ENCODE assay signal across 8 cellular contexts in genomic region chr15:52481915-52482314, GRCh38. TPM values are rescaled to one million over a fixed set of nuclear protein-coding genes. Genes with fewer than 3 reads are reported as not detected.
DNase-seq lines count a peak whose midpoint lies in the region; ATAC-seq and TF ChIP-seq lines count a peak whose summit lies in the region.

No MANE protein-coding gene starts in this region.

- no peaks in the 10 kb centered on the region for H3K36me3 ChIP-seq in thyroid gland
- no peaks in the 10 kb centered on the region for H3K36me3 ChIP-seq in trophoblast cell (ENCODE audit: control insufficient read depth in 1 of 2, insufficient read depth in 2 of 2, low read length in 2 of 2)

- H3K9me3 ChIP-seq in thyroid gland (no peaks in the 10 kb centered on the region), trophoblast cell (ENCODE audit: insufficient read depth, low read depth, low read length) (no peaks in the 10 kb centered on the region)

- peak overlapping the region; percentile 87 for H3K27ac Mint-ChIP-seq in activated CD8-positive, alpha-beta memory T cell treated with anti-CD3 and anti-CD28 coated beads, Interleukin-2, amount 10 ng/mL, durations not matched to agents 7 days and 5 days
- peak overlapping the region; percentile 61 for H3K27ac Mint-ChIP-seq in activated naive CD8-positive, alpha-beta T cell treated with anti-CD3 and anti-CD28 coated beads, Interleukin-2, amount 50 U/mL, for 24 hours

- no peak overlapping the region for H3K4me2 ChIP-seq in trophoblast cell (ENCODE audit: low read length)

- no peak overlapping the region for H3K9ac ChIP-seq in trophoblast cell (ENCODE audit: low read length)

- H3K79me2 ChIP-seq in trophoblast cell (ENCODE audit: control insufficient read depth, insufficient read depth, low read length, poor library complexity), result no peaks in the 10 kb centered on the region

- no peak for TF ChIP-seq POLR2A in thyroid gland (IDR thresholded peaks at IDR 0.05)

- no peak overlapping the region for H3K18ac ChIP-seq in trophoblast cell (ENCODE audit: low read length)

- no peak overlapping the region for H3K4ac ChIP-seq in trophoblast cell (ENCODE audit: low read depth, low read length)

- intact Hi-C loops in thyroid gland (cut with DNase I), result no loop called here

- H3K4me3 ChIP-seq in thyroid gland (replicated peaks in 1 of 3) (no peak overlapping the region), trophoblast cell (ENCODE audit: low read depth, low read length) (no peak overlapping the region)

- H3K4me1 ChIP-seq in thyroid gland, result peaks cover 0 to 21% of the 10 kb centered on the region in 2 donors
- no peaks in the 10 kb centered on the region for H3K4me1 ChIP-seq in trophoblast cell (ENCODE audit: control insufficient read depth in 1 of 2, insufficient read depth in 2 of 2, low read length in 2 of 2)

- CTCF ChIA-PET in activated CD8-positive, alpha-beta memory T cell treated with anti-CD3 and anti-CD28 coated beads, Interleukin-2, amount 10 ng/mL, durations not matched to agents 7 days and 5 days (lab: Charles Lee), result interaction anchor here (1.1 to 1.3 kb wide), 5 partner anchors 15 to 226 kb away, joined by 3 to 7 read pairs (median 4); partner anchors contain the start of gene MYO5A

- H4K91ac ChIP-seq in trophoblast cell (ENCODE audit: low read depth, low read length), result no peak overlapping the region

- peak overlapping the region; percentile 44 for H3K4me3 Mint-ChIP-seq in activated CD8-positive, alpha-beta memory T cell treated with anti-CD3 and anti-CD28 coated beads, Interleukin-2, amount 10 ng/mL, durations not matched to agents 7 days and 5 days
- peak overlapping the region; percentile 1 for H3K4me3 Mint-ChIP-seq in activated naive CD8-positive, alpha-beta T cell treated with anti-CD3 and anti-CD28 coated beads, Interleukin-2, amount 50 U/mL, for 24 hours

- H4K12ac ChIP-seq in trophoblast cell (ENCODE audit: low read depth, low read length), result no peak overlapping the region

- ATAC-seq in activated CD8-positive, alpha-beta memory T cell treated with anti-CD3 and anti-CD28 coated beads, Interleukin-2, amount 10 ng/mL, durations not matched to agents 7 days and 5 days, result peak; percentile 97
- ATAC-seq in HG02642 (IDR thresholded peaks at IDR 0.05; ENCODE audit: poor library complexity, unreplicated experiment), result peak; percentile 95
- peak; percentile 94 for ATAC-seq in activated naive CD8-positive, alpha-beta T cell treated with anti-CD3 and anti-CD28 coated beads, Interleukin-2, amount 50 U/mL, for 24 hours

- H2BK120ac ChIP-seq in trophoblast cell (ENCODE audit: insufficient read depth, low read length, poor library complexity), result no peak overlapping the region

- H2AK5ac ChIP-seq in trophoblast cell (ENCODE audit: low read length), result no peak overlapping the region

- H3K79me1 ChIP-seq in trophoblast cell (ENCODE audit: low read length), result no peaks in the 10 kb centered on the region

- no peak overlapping the region for H4K8ac ChIP-seq in trophoblast cell (ENCODE audit: low read depth, low read length)

- H2BK12ac ChIP-seq in trophoblast cell (ENCODE audit: low read length), result no peak overlapping the region

- 75 to 84% methylated on average over 3 of the region's 3 CpGs for WGBS in thyroid gland, 2 donors
- no CpG with 5 or more reads among the region's 3 CpGs for WGBS in trophoblast cell (ENCODE audit: extremely low coverage, insufficient coverage, insufficient read length)

- no peak overlapping the region for H3K23ac ChIP-seq in trophoblast cell (ENCODE audit: low read length)

- H3K14ac ChIP-seq in trophoblast cell (ENCODE audit: low read length), result no peak overlapping the region

- peaks cover 4% of the 10 kb centered on the region for H3K9me3 Mint-ChIP-seq in activated CD8-positive, alpha-beta memory T cell treated with anti-CD3 and anti-CD28 coated beads, Interleukin-2, amount 10 ng/mL, durations not matched to agents 7 days and 5 days (ENCODE audit: low read depth)
- no peaks in the 10 kb centered on the region for H3K9me3 Mint-ChIP-seq in activated naive CD8-positive, alpha-beta T cell treated with anti-CD3 and anti-CD28 coated beads, Interleukin-2, amount 50 U/mL, for 24 hours

- no peak for TF ChIP-seq CTCF in thyroid gland (IDR thresholded peaks at IDR 0.05)

- no peak overlapping the region for H3K27ac ChIP-seq in thyroid gland
- no peak overlapping the region for H3K27ac ChIP-seq in trophoblast cell (ENCODE audit: low read depth, low read length)

- peaks cover 10% of the 10 kb centered on the region for H3K36me3 Mint-ChIP-seq in activated CD8-positive, alpha-beta memory T cell treated with anti-CD3 and anti-CD28 coated beads, Interleukin-2, amount 10 ng/mL, durations not matched to agents 7 days and 5 days
- H3K36me3 Mint-ChIP-seq in activated naive CD8-positive, alpha-beta T cell treated with anti-CD3 and anti-CD28 coated beads, Interleukin-2, amount 50 U/mL, for 24 hours (ENCODE audit: low read depth), result no peaks in the 10 kb centered on the region

- H3K27me3 Mint-ChIP-seq in activated CD8-positive, alpha-beta memory T cell treated with anti-CD3 and anti-CD28 coated beads, Interleukin-2, amount 10 ng/mL, durations not matched to agents 7 days and 5 days, result no peaks in the 10 kb centered on the region
- no peaks in the 10 kb centered on the region for H3K27me3 Mint-ChIP-seq in activated naive CD8-positive, alpha-beta T cell treated with anti-CD3 and anti-CD28 coated beads, Interleukin-2, amount 50 U/mL, for 24 hours

- H2AFZ ChIP-seq in trophoblast cell (ENCODE audit: insufficient read depth, low read length, poor library complexity), result no peak overlapping the region

- H3K27me3 ChIP-seq in thyroid gland (no peaks in the 10 kb centered on the region), trophoblast cell (ENCODE audit: insufficient read depth, low read length) (no peaks in the 10 kb centered on the region)

- H3K4me1 Mint-ChIP-seq in activated CD8-positive, alpha-beta memory T cell treated with anti-CD3 and anti-CD28 coated beads, Interleukin-2, amount 10 ng/mL, durations not matched to agents 7 days and 5 days, result peaks cover 55% of the 10 kb centered on the region
- H3K4me1 Mint-ChIP-seq in activated naive CD8-positive, alpha-beta T cell treated with anti-CD3 and anti-CD28 coated beads, Interleukin-2, amount 50 U/mL, for 24 hours, result peaks cover 54% of the 10 kb centered on the region

- no peak overlapping the region for H2BK5ac ChIP-seq in trophoblast cell (ENCODE audit: low read depth, low read length, poor library complexity)

- DNase-seq in activated CD8-positive, alpha-beta memory T cell treated with anti-CD3 and anti-CD28 coated beads, Interleukin-2, amount 10 ng/mL, durations not matched to agents 7 days and 5 days, result peak; percentile 74
- DNase-seq in activated CD8-positive, alpha-beta memory T cell treated with anti-CD3 and anti-CD28 coated beads for 24 hours, result no peak
- DNase-seq in NOMO-1 treated with DMSO at 0.1 percent for 48 hours (lab: John Stamatoyannopoulos, UW; ENCODE audit: unreplicated experiment) (peak; percentile 97), mucosa of gallbladder (ENCODE audit: low spot score) (peak; percentile 35), thyroid gland (no peak), trophoblast cell (no peak)
- no peak for DNase-seq in activated naive CD8-positive, alpha-beta T cell treated with anti-CD3 and anti-CD28 coated beads, Interleukin-2, amount 50 U/mL, for 24 hours

RNA-seq across cellular contexts. Expression of gene MYO5A, which starts 46.8 kb away (rescaled TPM):
- 10 to 100 TPM; 30.3 to 43.2 TPM for total RNA-seq in activated CD8-positive, alpha-beta memory T cell treated with anti-CD3 and anti-CD28 coated beads, Interleukin-2, amount 10 ng/mL, durations not matched to agents 7 days and 5 days
- total RNA-seq in mucosa of gallbladder (12.5 TPM), thyroid gland (10 to 100 TPM; 23.3 to 44.1 (median 34.7) TPM)
- polyA plus RNA-seq in trophoblast cell (2013), result 21.9 and 22.2 TPM in 2 replicates

Comparison
In these comparisons a context has a peak if more than half of its experiments do, and no peak if none do; other contexts are left out.
1. DNase-seq: peak in activated CD8-positive, alpha-beta memory T cell treated with anti-CD3 and anti-CD28 coated beads, Interleukin-2, amount 10 ng/mL, durations not matched to agents 7 days and 5 days (single experiment), NOMO-1 treated with DMSO at 0.1 percent for 48 hours (single experiment) and mucosa of gallbladder (single experiment); none in activated CD8-positive, alpha-beta memory T cell treated with anti-CD3 and anti-CD28 coated beads for 24 hours (single experiment), activated naive CD8-positive, alpha-beta T cell treated with anti-CD3 and anti-CD28 coated beads, Interleukin-2, amount 50 U/mL, for 24 hours (single experiment), thyroid gland (0 of 2) and trophoblast cell (0 of 2).
2. Peak in every context shown above with its lines, with median percentiles within 50 percentile points of each other: ATAC-seq.